Comparison of ENCODE assay signal across 8 cellular contexts in the genomic region with DNA sequence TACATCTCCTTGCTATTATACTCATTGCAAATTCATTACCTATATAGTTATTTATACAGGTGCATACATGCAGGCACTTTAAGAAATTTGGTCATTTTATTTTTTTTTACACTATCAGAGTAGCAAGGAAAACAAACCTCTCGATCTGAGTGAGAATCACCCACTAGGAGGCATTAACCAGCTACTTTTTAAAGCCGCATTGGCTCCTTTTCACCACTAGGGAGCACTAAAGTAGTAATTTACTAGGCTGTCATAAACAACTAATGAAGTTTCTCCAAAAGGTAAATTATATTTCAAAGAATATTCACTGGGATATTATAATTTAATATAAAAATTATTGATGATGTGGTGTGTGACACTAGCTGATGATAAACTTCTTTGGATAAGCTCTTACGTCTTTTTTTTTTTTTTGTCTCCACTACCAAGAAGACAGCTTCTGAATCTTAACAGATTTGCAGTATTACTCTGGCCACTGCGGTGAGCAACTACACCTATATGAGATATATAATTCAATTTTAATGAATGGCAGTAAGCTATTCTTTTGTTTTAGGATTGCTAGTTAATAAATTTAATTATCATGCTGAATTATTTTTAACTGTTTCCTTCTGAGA.
DNase-seq lines count a peak whose midpoint lies in the region; ATAC-seq and TF ChIP-seq lines count a peak whose summit lies in the region.

No MANE protein-coding gene starts in this region.

- ATAC-seq in GM19455 (IDR thresholded peaks at IDR 0.05; ENCODE audit: unreplicated experiment) (peak; percentile 98), HG03342 (IDR thresholded peaks at IDR 0.05; ENCODE audit: unreplicated experiment) (peak; percentile 97)

- no peaks in the 10 kb centered on the region for H3K4me1 ChIP-seq in ascending aorta

- DNase-seq in Daoy (ENCODE audit: low read depth): peak; percentile 42
- DNase-seq in NCI-H446 treated with DMSO at 0.1 percent for 48 hours (lab: John Stamatoyannopoulos, UW): peak; percentile 41
- DNase-seq in ascending aorta (ENCODE audit: low spot score in 2 of 2): no peak
- DNase-seq in iris pigment epithelial cell (ENCODE audit: low read depth): peak; percentile 57
- no peak for DNase-seq in type B pancreatic cell (ENCODE audit: extremely low spot score, unreplicated experiment)
- no peak for DNase-seq in T-helper 2 cell treated with Interferon-gamma antibody and Interleukin-4, amounts not matched to agents 5 μg/mL and 100 μg/mL, for 36 hours (ENCODE audit: low spot score)

- no peaks in the 10 kb centered on the region for H3K27me3 Mint-ChIP-seq in type B pancreatic cell
- H3K27me3 Mint-ChIP-seq in T-helper 2 cell treated with Interferon-gamma antibody and Interleukin-4, amounts not matched to agents 5 μg/mL and 100 μg/mL, for 36 hours (ENCODE audit: low read depth): no peaks in the 10 kb centered on the region

- peaks cover 17% of the 10 kb centered on the region for H3K4me1 Mint-ChIP-seq in type B pancreatic cell (ENCODE audit: unreplicated experiment)
- no peaks in the 10 kb centered on the region for H3K4me1 Mint-ChIP-seq in T-helper 2 cell treated with Interferon-gamma antibody and Interleukin-4, amounts not matched to agents 5 μg/mL and 100 μg/mL, for 36 hours (ENCODE audit: low read depth)

- no peak overlapping the region for H3K4me3 ChIP-seq in ascending aorta

- H3K9me3 Mint-ChIP-seq in type B pancreatic cell: no peaks in the 10 kb centered on the region
- no peaks in the 10 kb centered on the region for H3K9me3 Mint-ChIP-seq in T-helper 2 cell treated with Interferon-gamma antibody and Interleukin-4, amounts not matched to agents 5 μg/mL and 100 μg/mL, for 36 hours

- peak; percentile 16 to 78 (median 75) for TF ChIP-seq CTCF in ascending aorta (IDR thresholded peaks at IDR 0.05)
- peak; percentile 98 for TF ChIP-seq CTCF in type B pancreatic cell (conservative IDR thresholded peaks at IDR 0.05)

- no peaks in the 10 kb centered on the region for H3K36me3 Mint-ChIP-seq in type B pancreatic cell
- H3K36me3 Mint-ChIP-seq in T-helper 2 cell treated with Interferon-gamma antibody and Interleukin-4, amounts not matched to agents 5 μg/mL and 100 μg/mL, for 36 hours (ENCODE audit: low read depth): no peaks in the 10 kb centered on the region

- H3K27ac Mint-ChIP-seq in type B pancreatic cell: peak overlapping the region; percentile 24
- no peak overlapping the region for H3K27ac Mint-ChIP-seq in T-helper 2 cell treated with Interferon-gamma antibody and Interleukin-4, amounts not matched to agents 5 μg/mL and 100 μg/mL, for 36 hours

- H3K9me3 ChIP-seq in ascending aorta: no peaks in the 10 kb centered on the region

- no peaks in the 10 kb centered on the region for H3K36me3 ChIP-seq in ascending aorta

- H3K4me3 Mint-ChIP-seq in type B pancreatic cell: no peak overlapping the region
- H3K4me3 Mint-ChIP-seq in T-helper 2 cell treated with Interferon-gamma antibody and Interleukin-4, amounts not matched to agents 5 μg/mL and 100 μg/mL, for 36 hours: no peak overlapping the region

- no peak overlapping the region for H3K27ac ChIP-seq in ascending aorta

- H3K27me3 ChIP-seq in ascending aorta: no peaks in the 10 kb centered on the region

- intact Hi-C loops in ascending aorta (cut with DNase I): loop anchor here (2.0 kb wide), 1 partner anchor 666 kb away; no protein-coding TSS in a partner anchor

Comparison
In these comparisons a context has a peak if more than half of its experiments do, and no peak if none do; other contexts are left out.
1. DNase-seq: peak in Daoy (single experiment), NCI-H446 treated with DMSO at 0.1 percent for 48 hours (single experiment) and iris pigment epithelial cell (single experiment); none in ascending aorta (0 of 2), type B pancreatic cell (single experiment) and T-helper 2 cell treated with Interferon-gamma antibody and Interleukin-4, amounts not matched to agents 5 μg/mL and 100 μg/mL, for 36 hours (single experiment).